ENCODE assay signal across 8 cellular contexts in the genomic region with DNA sequence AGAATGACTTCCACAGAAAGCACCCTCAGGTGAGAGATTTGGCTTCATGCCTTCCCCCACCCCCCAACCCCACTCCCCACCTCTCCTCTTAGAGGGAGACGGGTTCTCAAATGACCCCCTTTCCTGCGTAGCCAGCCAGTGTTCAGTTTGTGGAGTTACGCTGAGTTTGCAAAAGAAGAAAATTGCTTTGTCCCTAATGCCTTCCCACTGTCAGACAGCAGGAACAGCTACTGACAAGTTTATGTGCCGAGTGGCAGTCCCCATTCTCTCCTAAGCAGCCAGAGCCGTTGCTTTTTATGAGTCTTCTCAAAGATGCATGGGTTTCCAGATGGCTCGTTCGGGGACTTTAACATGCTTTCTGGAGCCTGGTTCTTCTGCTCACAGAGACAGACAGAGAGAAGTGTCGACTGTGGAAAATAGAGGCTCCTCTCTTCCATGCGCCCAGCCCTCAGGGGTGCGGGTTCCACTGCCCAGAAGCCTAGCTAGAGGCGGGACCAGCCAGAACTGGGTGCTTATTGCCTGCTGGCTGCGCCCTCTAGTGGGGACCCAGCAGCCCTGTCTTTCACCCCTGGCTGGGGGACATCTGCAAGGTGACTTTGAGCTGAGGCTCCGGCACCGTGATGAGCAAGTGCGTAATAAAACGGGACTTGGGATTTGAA.
DNase-seq lines count a peak whose midpoint lies in the region; ATAC-seq and TF ChIP-seq lines count a peak whose summit lies in the region.

No MANE protein-coding gene starts in this region.

- peaks cover 37% of the 10 kb centered on the region for H3K4me1 Mint-ChIP-seq in central memory CD8-positive, alpha-beta T cell

- DNase-seq in DND-41 (peak; percentile 76), NCI-H345 (lab: John Stamatoyannopoulos, UW) (peak; percentile 74), kidney tubule cell (ENCODE audit: low spot score) (peak; percentile 4)
- peak; percentile 71 for DNase-seq in activated CD4-positive, CD25-positive, alpha-beta regulatory T cell treated with anti-CD3 and anti-CD28 coated beads, Interleukin-2, amount 50 U/mL, for 72 hours
- DNase-seq in central memory CD8-positive, alpha-beta T cell (ENCODE audit: low spot score in 2 of 2), result peak; percentile 51 to 58
- DNase-seq in stimulated activated CD4-positive, alpha-beta T cell treated with anti-CD3 and anti-CD28 coated beads, Interleukin-2, amount 100 ng/mL, for 48 hours, result peak; percentile 54 to 72

- H3K27me3 ChIP-seq in DND-41 (ENCODE audit: insufficient read depth, low read length, poor library complexity), result no peaks in the 10 kb centered on the region

- peak; percentile 92 for TF ChIP-seq CTCF in DND-41 (IDR thresholded peaks at IDR 0.05; ENCODE audit: borderline replicate concordance, extremely low read depth, low read length, poor library complexity, severe bottlenecking)

- peak overlapping the region; percentile 69 for H3K27ac ChIP-seq in DND-41 (ENCODE audit: low read length)

- H3K27me3 Mint-ChIP-seq in central memory CD8-positive, alpha-beta T cell, result no peaks in the 10 kb centered on the region

- no peak overlapping the region for H2AFZ ChIP-seq in DND-41 (ENCODE audit: low read depth, low read length)

- peak; percentile 95 for ATAC-seq in DND-41 (ENCODE audit: insufficient read depth, low read depth)
- ATAC-seq in HG02759 (IDR thresholded peaks at IDR 0.05; ENCODE audit: unreplicated experiment), result peak; percentile 82
- ATAC-seq in central memory CD8-positive, alpha-beta T cell (replicated peaks; ENCODE audit: extremely low read depth, poor library complexity, severe bottlenecking), result peak; percentile 68
- no peak for ATAC-seq in HG03442 (IDR thresholded peaks at IDR 0.05; ENCODE audit: unreplicated experiment)

- no peaks in the 10 kb centered on the region for H3K9me3 ChIP-seq in DND-41 (ENCODE audit: insufficient read depth, low read length, severe bottlenecking)

- H3K79me2 ChIP-seq in DND-41 (ENCODE audit: insufficient read depth, low read length), result peaks cover 22% of the 10 kb centered on the region

- H3K9me3 Mint-ChIP-seq in central memory CD8-positive, alpha-beta T cell, result no peaks in the 10 kb centered on the region

- peaks cover 10% of the 10 kb centered on the region for H3K36me3 Mint-ChIP-seq in central memory CD8-positive, alpha-beta T cell (ENCODE audit: insufficient read depth)

- peak overlapping the region; percentile 97 for H3K27ac Mint-ChIP-seq in central memory CD8-positive, alpha-beta T cell (ENCODE audit: low read depth)

- H3K36me3 ChIP-seq in DND-41 (ENCODE audit: insufficient read depth, low read length), result peaks cover 96% of the 10 kb centered on the region

- no peak overlapping the region for H3K4me3 ChIP-seq in DND-41 (ENCODE audit: low read depth in 1 of 2, low read length in 2 of 2)

- no peak overlapping the region; the same call in 1 of the 2 replicates for H3K9ac ChIP-seq in DND-41 (ENCODE audit: low read depth, low read length)

- H3K4me3 Mint-ChIP-seq in central memory CD8-positive, alpha-beta T cell, result peak overlapping the region; percentile 59

- H4K20me1 ChIP-seq in DND-41 (ENCODE audit: insufficient read depth, low read length), result 0 out of 2 replicates have a peak, but pooled peaks cover 12% of the 10 kb centered on the region

- no peak overlapping the region for H3K4me2 ChIP-seq in DND-41 (ENCODE audit: insufficient read depth, low read length)

- peaks cover 12% of the 10 kb centered on the region for H3K4me1 ChIP-seq in DND-41 (ENCODE audit: insufficient read depth, low read length)

Comparison
In these comparisons a context has a peak if more than half of its experiments do, and no peak if none do; other contexts are left out.
1. DNase-seq: peak in every context shown above with its lines; median percentile 76 in DND-41; 74 in NCI-H345; 71 in activated CD4-positive, CD25-positive, alpha-beta regulatory T cell treated with anti-CD3 and anti-CD28 coated beads, Interleukin-2, amount 50 U/mL, for 72 hours; 63 in stimulated activated CD4-positive, alpha-beta T cell treated with anti-CD3 and anti-CD28 coated beads, Interleukin-2, amount 100 ng/mL, for 48 hours; 54 in central memory CD8-positive, alpha-beta T cell; 4 in kidney tubule cell.